In genomic region chr20:58639182-58640146, GRCh38 we compare ENCODE assay signal across 22 cellular contexts. TPM values are rescaled to one million over a fixed set of nuclear protein-coding genes. Genes with fewer than 3 reads are reported as not detected.
A peak's percentile ranks its signal among the peaks of the same experiment; 100 is the strongest.
DNase-seq lines count a peak whose midpoint lies in the region; ATAC-seq and TF ChIP-seq lines count a peak whose summit lies in the region.
"Had no signal": no experiment of that assay in that cellular context is flagged by ENCODE, and none has a peak within 500 bp of the region (broad histone marks: within the 10 kb centered on the region; RNA-seq: fewer than 3 reads in every experiment).

No MANE protein-coding gene starts in this region.

- CTCF ChIA-PET in IMR-90 (lab: Yijun Ruan, JAX) = interaction anchor here (0.7 to 1.5 kb wide), 3 partner anchors 9 to 37 kb away, joined by 3 read pairs; no protein-coding TSS in a partner anchor

- no peak overlapping the region for H3K18ac ChIP-seq in IMR-90 (ENCODE audit: low read depth, low read length)

- H4K5ac ChIP-seq in IMR-90 (ENCODE audit: low read depth, low read length) = no peak overlapping the region

- no peaks in the 10 kb centered on the region for H3K36me3 Mint-ChIP-seq in nephron (ENCODE audit: low read depth)
- H3K36me3 Mint-ChIP-seq: naive thymus-derived CD8-positive, alpha-beta T cell; WTC11 had no signal

- no peak overlapping the region for H2AK9ac ChIP-seq in IMR-90 (replicated peaks; ENCODE audit: low read depth, low read length, poor library complexity)

- no peak for TF ChIP-seq RAD21 in IMR-90 (IDR thresholded peaks at IDR 0.05; ENCODE audit: low read length)

- H2AFZ ChIP-seq in IMR-90 (replicated peaks; ENCODE audit: low read length, poor library complexity) = peak overlapping the region; percentile 18

- intact Hi-C loops in IMR-90 (cut with micrococcal nuclease) (loop anchor here (5.0 kb wide), 1 partner anchor 127 kb away; no protein-coding TSS in a partner anchor), esophagus muscularis mucosa (cut with DNase I) (no loop called here)

- no peaks in the 10 kb centered on the region for H4K20me1 ChIP-seq in IMR-90 (ENCODE audit: insufficient read depth, low read length)

- H3K4ac ChIP-seq in IMR-90 (ENCODE audit: low read depth, low read length) = 0 out of 2 replicates have a peak overlapping the region, but pooled peaks have one; percentile 22

- peak overlapping the region; percentile 35; the same call in 1 of the 2 replicates for H2BK120ac ChIP-seq in IMR-90 (ENCODE audit: low read depth, low read length)

- peaks cover 36% of the 10 kb centered on the region for H3K27me3 Mint-ChIP-seq in nephron (ENCODE audit: low read depth)

- H2BK20ac ChIP-seq in IMR-90 (ENCODE audit: low read depth, low read length) = 0 out of 2 replicates have a peak overlapping the region, but pooled peaks have one; percentile 1

- no peak for ATAC-seq in IMR-90 (ENCODE audit: low read depth)
- ATAC-seq: naive thymus-derived CD8-positive, alpha-beta T cell; WTC11 had no signal

- no peak overlapping the region for H2BK15ac ChIP-seq in IMR-90 (ENCODE audit: low read depth, low read length)

- DNase-seq in AG09309 (ENCODE audit: low read depth) (no peak), IMR-90 (no peak), coronary artery (ENCODE audit: low spot score) (peak; percentile 29), esophagus muscularis mucosa (ENCODE audit: extremely low spot score) (no peak), NCI-H2107 (lab: John Stamatoyannopoulos, UW) (no peak)
- DNase-seq in effector memory CD4-positive, alpha-beta T cell = no peak
- DNase-seq: activated CD4-positive, alpha-beta T cell treated with anti-CD3 and anti-CD28 coated beads, Interleukin-2, amount 50 U/mL, for 4 hours; activated naive CD4-positive, alpha-beta T cell treated with Interleukin-2 at 50 U/mL for 16 hours; activated T-cell treated with anti-CD3 and anti-CD28 coated beads for 4 hours; CD4-positive, alpha-beta T cell; cerebellar nuclear complex; effector CD4-positive, alpha-beta T cell; naive thymus-derived CD8-positive, alpha-beta T cell; NCI-H1417; NCI-H2171; NCI-H524 treated with DMSO at 0.1 percent for 48 hours; stimulated activated CD8-positive, alpha-beta memory T cell treated with anti-CD3 and anti-CD28 coated beads, Interleukin-4, amount 100 ng/mL, for 48 hours had no signal

- H3K79me1 ChIP-seq in IMR-90 (ENCODE audit: low read depth in 1 of 2, low read length in 2 of 2) = no peaks in the 10 kb centered on the region

- no peak overlapping the region for H4K91ac ChIP-seq in IMR-90 (ENCODE audit: insufficient read depth, low read depth, low read length)

- no peak overlapping the region for H2BK5ac ChIP-seq in IMR-90 (ENCODE audit: low read depth, low read length, poor library complexity, severe bottlenecking)

- H3K27ac Mint-ChIP-seq in nephron = peak overlapping the region in 2 of 3 experiments; percentile 61 to 62
- H3K27ac Mint-ChIP-seq: CD4-positive, alpha-beta T cell; WTC11 had no signal

- H3K9ac ChIP-seq in IMR-90 (ENCODE audit: low read depth, low read length) = no peak overlapping the region

- H3K36me3 ChIP-seq in IMR-90 (ENCODE audit: control insufficient read depth, insufficient read depth, low read length) (no peaks in the 10 kb centered on the region), esophagus muscularis mucosa (no peaks in the 10 kb centered on the region)
- H3K36me3 ChIP-seq in effector memory CD4-positive, alpha-beta T cell (ENCODE audit: control insufficient read depth, insufficient read depth, low read length) = no peaks in the 10 kb centered on the region
- H3K36me3 ChIP-seq: ovary, upper lobe of left lung had no signal

- H3K4me1 ChIP-seq in IMR-90 (ENCODE audit: control insufficient read depth, insufficient read depth, low read length) (peaks cover 12% of the 10 kb centered on the region), esophagus muscularis mucosa (peaks cover 0 to 15% (median 9%) of the 10 kb centered on the region in 4 donors)
- no peaks in the 10 kb centered on the region for H3K4me1 ChIP-seq in effector memory CD4-positive, alpha-beta T cell (ENCODE audit: control insufficient read depth, insufficient read depth, low read length, poor library complexity, severe bottlenecking)
- H3K4me1 ChIP-seq: upper lobe of left lung had no signal

- in situ Hi-C loops in IMR-90 (cut with MboI; ENCODE audit: low sequenced_read_pairs) = no loop called here

- no peaks in the 10 kb centered on the region for H3K9me3 Mint-ChIP-seq in nephron
- H3K9me3 Mint-ChIP-seq: CD4-positive, alpha-beta T cell; IgD-negative memory B cell; naive thymus-derived CD8-positive, alpha-beta T cell had no signal

- dilution Hi-C loops in IMR-90 (cut with HindIII; ENCODE audit: low sequenced_read_pairs, unreplicated experiment) = no loop called here

- H3K9me3 ChIP-seq in IMR-90 (ENCODE audit: control insufficient read depth, insufficient read depth, low read length) (no peaks in the 10 kb centered on the region), esophagus muscularis mucosa (no peaks in the 10 kb centered on the region)
- no peaks in the 10 kb centered on the region for H3K9me3 ChIP-seq in effector memory CD4-positive, alpha-beta T cell (ENCODE audit: control insufficient read depth, low read length)
- H3K9me3 ChIP-seq: ovary, upper lobe of left lung had no signal

- H3K27me3 ChIP-seq in IMR-90 (ENCODE audit: control insufficient read depth, insufficient read depth, low read length) (no peaks in the 10 kb centered on the region), esophagus muscularis mucosa (no peaks in the 10 kb centered on the region)
- no peaks in the 10 kb centered on the region for H3K27me3 ChIP-seq in effector memory CD4-positive, alpha-beta T cell (replicated peaks; ENCODE audit: control insufficient read depth, insufficient read depth, low read length, poor library complexity, severe bottlenecking)
- H3K27me3 ChIP-seq: ovary, upper lobe of left lung had no signal

- no peak overlapping the region for H3K23ac ChIP-seq in IMR-90 (ENCODE audit: low read depth, low read length)

- no TSS peak for BruUV-seq in IMR-90 (replicated peaks; lab: Mats Ljungman, UMichigan)

- TF ChIP-seq CTCF in AG09309 (IDR thresholded peaks at IDR 0.05; ENCODE audit: control insufficient read depth, insufficient read depth, low read depth, low read length, missing control alignments) (peak; percentile 10), IMR-90 (conservative IDR thresholded peaks at IDR 0.05; ENCODE audit: low read depth, low read length) (no peak), coronary artery (IDR thresholded peaks at IDR 0.05) (no peak), nephron (IDR thresholded peaks at IDR 0.05; ENCODE audit: unreplicated experiment in 3 of 3) (no peak), esophagus muscularis mucosa (IDR thresholded peaks at IDR 0.05) (no peak)

- H3K4me3 ChIP-seq in AG09309 (ENCODE audit: control insufficient read depth, low read depth, low read length) = no peak overlapping the region
- no peak overlapping the region for H3K4me3 ChIP-seq in IMR-90 (ENCODE audit: insufficient read depth, low read depth, low read length)
- no peak overlapping the region for H3K4me3 ChIP-seq in coronary artery
- no peak overlapping the region for H3K4me3 ChIP-seq in esophagus muscularis mucosa
- no peak overlapping the region for H3K4me3 ChIP-seq in effector memory CD4-positive, alpha-beta T cell (ENCODE audit: insufficient read depth, low read depth, low read length, poor library complexity, severe bottlenecking)
- H3K4me3 ChIP-seq: ovary, upper lobe of left lung had no signal

- no peak overlapping the region for H4K8ac ChIP-seq in IMR-90 (ENCODE audit: low read depth in 2 of 2, low read length in 2 of 2)

- no peaks in the 10 kb centered on the region for H3K9me1 ChIP-seq in IMR-90 (ENCODE audit: insufficient read depth, low read length)

- H2AK5ac ChIP-seq in IMR-90 (ENCODE audit: low read depth, low read length) = peak overlapping the region; percentile 33; the same call in 1 of the 2 replicates

- H3K4me2 ChIP-seq in IMR-90 (ENCODE audit: low read depth, low read length) = no peak overlapping the region

- no peak overlapping the region for H3K14ac ChIP-seq in IMR-90 (replicated peaks; ENCODE audit: low read depth, low read length)

- no peak for TF ChIP-seq POLR2A in IMR-90 (IDR thresholded peaks at IDR 0.05; ENCODE audit: low read depth, low read length)
- no peak for TF ChIP-seq POLR2A in esophagus muscularis mucosa (IDR thresholded peaks at IDR 0.05; ENCODE audit: low read depth)

- H3K4me1 Mint-ChIP-seq in nephron = peaks cover 34% of the 10 kb centered on the region

- H3K27ac ChIP-seq in IMR-90 (ENCODE audit: insufficient read depth, low read length) (no peak overlapping the region), coronary artery (no peak overlapping the region), esophagus muscularis mucosa (replicated peaks in 1 of 4) (no peak overlapping the region)
- no peak overlapping the region for H3K27ac ChIP-seq in effector memory CD4-positive, alpha-beta T cell (ENCODE audit: insufficient read depth, low read length, poor library complexity, severe bottlenecking)
- H3K27ac ChIP-seq: ovary, upper lobe of left lung had no signal

- no peak for TF ChIP-seq EP300 in esophagus muscularis mucosa (IDR thresholded peaks at IDR 0.05)

- POLR2A ChIA-PET in IMR-90 (lab: Charles Lee; ENCODE audit: unreplicated experiment) = no interaction called here

- H3K56ac ChIP-seq in IMR-90 (ENCODE audit: extremely low read depth, insufficient read depth, low read length) = no peak overlapping the region

- no peak overlapping the region for H3K4me3 Mint-ChIP-seq in nephron
- H3K4me3 Mint-ChIP-seq: CD4-positive, alpha-beta T cell; IgD-negative memory B cell; naive thymus-derived CD8-positive, alpha-beta T cell; WTC11 had no signal

- WGBS in IMR-90 (ENCODE audit: extremely low coverage in 2 of 2, insufficient read length in 1 of 2), 2 experiments = 100% methylated on average over 6 of the region's 19 CpGs; no CpG with 5 or more reads in 1 of the 2 experiments
- WGBS in esophagus muscularis mucosa = 85% methylated on average over 19 of the region's 19 CpGs

TF ChIP-seq in IMR-90, 13 proteins besides CTCF, POLR2A, EP300 and RAD21 (continues in another document):
- TF ChIP-seq NFE2L2 (IDR thresholded peaks at IDR 0.05; ENCODE audit: low read depth, low read length) (no peak), BHLHE40 (IDR thresholded peaks at IDR 0.05; ENCODE audit: low read depth, low read length) (no peak), MXI1 (IDR thresholded peaks at IDR 0.05; ENCODE audit: borderline replicate concordance, low read depth, low read length) (no peak)

RNA-seq across cellular contexts. Expression of gene STX16, which starts 11.6 kb away (rescaled TPM):
- total RNA-seq in IMR-90 (2012; rRNA removed) = 26.9 and 29.4 TPM in 2 replicates
- polyA plus RNA-seq in IMR-90 (2012; rRNA removed) = 48.5 and 58.2 TPM in 2 replicates
- 17.4 and 21.0 TPM in 2 replicates for polyA plus RNA-seq in IMR-90 (2012; cell fraction: cytosol; rRNA removed)
- polyA plus RNA-seq in IMR-90 (2012; cell fraction: nucleus; rRNA removed; ENCODE audit: low replicate concordance) = 118 and 306 TPM in 2 replicates
- 10 to 100 TPM; 36.6 to 57.7 (median 43.5) TPM for total RNA-seq in esophagus muscularis mucosa

RNA-seq across cellular contexts. Expression of gene NPEPL1, which starts 53.1 kb away (rescaled TPM):
- total RNA-seq in IMR-90 (2012; rRNA removed) = 6.3 and 7.2 TPM in 2 replicates
- 10.4 and 10.7 TPM in 2 replicates for polyA plus RNA-seq in IMR-90 (2012; rRNA removed)
- 7.4 and 8.5 TPM in 2 replicates for polyA plus RNA-seq in IMR-90 (2012; cell fraction: cytosol; rRNA removed)
- 61.8 and 109 TPM in 2 replicates for polyA plus RNA-seq in IMR-90 (2012; cell fraction: nucleus; rRNA removed; ENCODE audit: low replicate concordance)
- total RNA-seq in esophagus muscularis mucosa = 10 to 100 TPM; 29.0 to 59.0 (median 50.5) TPM
